ENCODE assay signal across 16 cellular contexts in genomic region chr1:21384620-21385019, GRCh38. TPM values are rescaled to one million over a fixed set of nuclear protein-coding genes. Genes with fewer than 3 reads are reported as not detected.
DNase-seq lines count a peak whose midpoint lies in the region; ATAC-seq and FAIRE-seq lines count a peak whose summit lies in the region.
"Had no signal": no experiment of that assay in that cellular context is flagged by ENCODE, and none has a peak within 500 bp of the region (broad histone marks: within the 10 kb centered on the region; RNA-seq: fewer than 3 reads in every experiment).

No MANE protein-coding gene starts in this region.

- DNase-seq in DMS 273 (lab: John Stamatoyannopoulos, UW; ENCODE audit: unreplicated experiment), result peak; percentile 44
- DNase-seq in DMS 273 treated with DMSO at 0.1 percent for 48 hours (lab: John Stamatoyannopoulos, UW), result no peak
- DNase-seq in NCI-H524 treated with DMSO at 0.1 percent for 48 hours (lab: John Stamatoyannopoulos, UW), result peak; percentile 14
- DNase-seq in dermis blood vessel endothelial cell, result peak; percentile 6
- DNase-seq in stimulated activated naive B cell treated with anti-CD40 and anti-IgM and Interleukin-4, amounts not matched to agents 10 μg/mL and 1 μg/mL and 100 μg/mL, for 72 hours, result no peak
- no peak for DNase-seq in frontal cortex (ENCODE audit: low spot score in 2 of 2)
- DNase-seq: activated naive CD4-positive, alpha-beta T cell treated with anti-CD3 and anti-CD28 coated beads for 36 hours; brain microvascular endothelial cell; COR-L47; effector CD4-positive, alpha-beta T cell; Kasumi-1; NCI-H446; SK-N-SH had no signal

- no peak overlapping the region for H3K27ac Mint-ChIP-seq in stimulated activated naive B cell treated with anti-CD40 and anti-IgM and Interleukin-4, amounts not matched to agents 10 μg/mL and 1 μg/mL and 100 μg/mL, for 72 hours
- H3K27ac Mint-ChIP-seq: activated naive CD4-positive, alpha-beta T cell treated with anti-CD3 and anti-CD28 coated beads for 36 hours had no signal

- H3K27me3 Mint-ChIP-seq in stimulated activated naive B cell treated with anti-CD40 and anti-IgM and Interleukin-4, amounts not matched to agents 10 μg/mL and 1 μg/mL and 100 μg/mL, for 72 hours, result peaks cover 25 to 41% of the 10 kb centered on the region in 2 donors

- ATAC-seq in stimulated activated naive B cell treated with anti-CD40 and anti-IgM and Interleukin-4, amounts not matched to agents 10 μg/mL and 1 μg/mL and 100 μg/mL, for 72 hours (replicated peaks), result peak; percentile 72
- ATAC-seq in GM19452 (IDR thresholded peaks at IDR 0.05; ENCODE audit: unreplicated experiment) (no peak), esophagus mucosa (no peak)
- ATAC-seq: mucosa of descending colon had no signal

- no peak overlapping the region for H3K4me3 Mint-ChIP-seq in stimulated activated naive B cell treated with anti-CD40 and anti-IgM and Interleukin-4, amounts not matched to agents 10 μg/mL and 1 μg/mL and 100 μg/mL, for 72 hours
- H3K4me3 Mint-ChIP-seq: activated naive CD4-positive, alpha-beta T cell treated with anti-CD3 and anti-CD28 coated beads for 36 hours had no signal

- peaks cover 5 to 6% of the 10 kb centered on the region in 2 donors for H3K36me3 Mint-ChIP-seq in stimulated activated naive B cell treated with anti-CD40 and anti-IgM and Interleukin-4, amounts not matched to agents 10 μg/mL and 1 μg/mL and 100 μg/mL, for 72 hours

- peaks cover 4 to 8% of the 10 kb centered on the region in 2 donors for H3K9me3 Mint-ChIP-seq in stimulated activated naive B cell treated with anti-CD40 and anti-IgM and Interleukin-4, amounts not matched to agents 10 μg/mL and 1 μg/mL and 100 μg/mL, for 72 hours
- H3K9me3 Mint-ChIP-seq: activated naive CD4-positive, alpha-beta T cell treated with anti-CD3 and anti-CD28 coated beads for 36 hours had no signal

- FAIRE-seq in frontal cortex (lab: Jason Lieb, UNC), result no peak

- peaks cover 20 to 27% of the 10 kb centered on the region in 2 donors for H3K4me1 Mint-ChIP-seq in stimulated activated naive B cell treated with anti-CD40 and anti-IgM and Interleukin-4, amounts not matched to agents 10 μg/mL and 1 μg/mL and 100 μg/mL, for 72 hours

RNA-seq across cellular contexts. Expression of gene NBPF3, which starts 55.3 kb away (rescaled TPM):
- total RNA-seq in dermis blood vessel endothelial cell (1.4 and 6.6 TPM in 2 replicates), esophagus mucosa (6.7 TPM), frontal cortex (11.0 TPM)

Comparison
In these comparisons a context has a peak if more than half of its experiments do, and no peak if none do; other contexts are left out.
1. DNase-seq: peak in DMS 273 (single experiment), NCI-H524 treated with DMSO at 0.1 percent for 48 hours (single experiment) and dermis blood vessel endothelial cell (single experiment); none in DMS 273 treated with DMSO at 0.1 percent for 48 hours (single experiment), stimulated activated naive B cell treated with anti-CD40 and anti-IgM and Interleukin-4, amounts not matched to agents 10 μg/mL and 1 μg/mL and 100 μg/mL, for 72 hours (single experiment) and frontal cortex (0 of 2).
2. ATAC-seq: peak in stimulated activated naive B cell treated with anti-CD40 and anti-IgM and Interleukin-4, amounts not matched to agents 10 μg/mL and 1 μg/mL and 100 μg/mL, for 72 hours (2 of 2); none in GM19452 (single experiment) and esophagus mucosa (single experiment).